8 cellular contexts compared by ENCODE assay signal in genomic region chr14:63543826-63544320, GRCh38. TPM values are rescaled to one million over a fixed set of nuclear protein-coding genes. Genes with fewer than 3 reads are reported as not detected.
DNase-seq lines count a peak whose midpoint lies in the region; ATAC-seq, FAIRE-seq and TF ChIP-seq lines count a peak whose summit lies in the region.

No MANE protein-coding gene starts in this region.

- H3K36me3 ChIP-seq in RWPE2 (ENCODE audit: low read depth), result peaks cover 17% of the 10 kb centered on the region
- H3K36me3 ChIP-seq in esophagus squamous epithelium, result peaks cover 0 to 16% (median 1%) of the 10 kb centered on the region in 3 donors
- peaks cover 0 to 7% (median 0%) of the 10 kb centered on the region in 3 donors for H3K36me3 ChIP-seq in pancreas

- TF ChIP-seq POLR2A in esophagus squamous epithelium (IDR thresholded peaks at IDR 0.05), result no peak

- DNase-seq in RWPE2 (ENCODE audit: low spot score), result no peak
- DNase-seq in esophagus squamous epithelium (lab: John Stamatoyannopoulos, UW), result no peak
- no peak for DNase-seq in pancreas
- DNase-seq in GM03348 (ENCODE audit: low spot score), result no peak
- DNase-seq in NCI-H2196 (lab: John Stamatoyannopoulos, UW; ENCODE audit: unreplicated experiment), result no peak

- ATAC-seq in GM18868 (IDR thresholded peaks at IDR 0.05; ENCODE audit: unreplicated experiment) (peak; percentile 27), HG02642 (IDR thresholded peaks at IDR 0.05; ENCODE audit: poor library complexity, unreplicated experiment) (peak; percentile 35), RWPE2 (ENCODE audit: low read depth) (no peak), pancreas (peak in 1 of 4 donors; percentile 1), HG03135 (IDR thresholded peaks at IDR 0.05; ENCODE audit: unreplicated experiment) (no peak)

- H3K4me3 ChIP-seq in RWPE2 (ENCODE audit: severe bottlenecking) (peak overlapping the region; percentile 88), esophagus squamous epithelium (peak overlapping the region; percentile 78 to 89 (median 86)), pancreas (peak overlapping the region; percentile 91 to 98 (median 96))

- intact Hi-C loops in esophagus squamous epithelium (cut with DNase I), result loop anchor here (10.0 kb wide), 1 partner anchor 81 kb away; no protein-coding TSS in a partner anchor
- intact Hi-C loops in pancreas (cut with DNase I), result loop anchor here in 1 of 3 donors (10.0 kb wide), 1 partner anchor 159 kb away; no protein-coding TSS in a partner anchor

- TF ChIP-seq CTCF in RWPE2 (IDR thresholded peaks at IDR 0.05; ENCODE audit: poor library complexity, severe bottlenecking), result no peak
- no peak for TF ChIP-seq CTCF in esophagus squamous epithelium (IDR thresholded peaks at IDR 0.05)
- no peak for TF ChIP-seq CTCF in pancreas (IDR thresholded peaks at IDR 0.05)

- H3K27ac ChIP-seq in RWPE2 (ENCODE audit: poor library complexity, severe bottlenecking) (peak overlapping the region; percentile 71), esophagus squamous epithelium (peak overlapping the region; percentile 91 to 97 (median 94)), pancreas (peak overlapping the region; percentile 30 to 94 (median 76))

- H3K27me3 ChIP-seq in RWPE2 (ENCODE audit: insufficient read depth, poor library complexity, severe bottlenecking) (no peaks in the 10 kb centered on the region), esophagus squamous epithelium (no peaks in the 10 kb centered on the region), pancreas (no peaks in the 10 kb centered on the region)

- 0% methylated on average over 17 to 18 of the region's 20 CpGs for WGBS in esophagus squamous epithelium, 2 donors
- 0% methylated on average over 20 of the region's 20 CpGs for WGBS in pancreas, 2 donors

- H3K9me3 ChIP-seq in RWPE2 (ENCODE audit: severe bottlenecking), result no peaks in the 10 kb centered on the region
- H3K9me3 ChIP-seq in esophagus squamous epithelium, result no peaks in the 10 kb centered on the region
- no peaks in the 10 kb centered on the region for H3K9me3 ChIP-seq in pancreas

- no peak for FAIRE-seq in pancreas (lab: Jason Lieb, UNC)

- H3K4me1 ChIP-seq in RWPE2 (ENCODE audit: insufficient read depth, poor library complexity, severe bottlenecking), result peaks cover 11% of the 10 kb centered on the region
- H3K4me1 ChIP-seq in esophagus squamous epithelium, result peaks cover 0 to 36% (median 14%) of the 10 kb centered on the region in 3 donors
- H3K4me1 ChIP-seq in pancreas, result peaks cover 0 to 11% (median 0%) of the 10 kb centered on the region in 3 donors

RNA-seq across cellular contexts. Expression of gene PPP2R5E, which starts 0.7 kb away (rescaled TPM):
- 10 to 100 TPM; 18.9 to 31.2 (median 26.0) TPM for total RNA-seq in esophagus squamous epithelium
- total RNA-seq in pancreas, result 10 to 100 TPM; 11.7 to 25.6 (median 16.2) TPM
- polyA plus RNA-seq in pancreas, result 1 to 10 TPM; 3.6 to 5.5 TPM

Comparison
In these comparisons a context has a peak if more than half of its experiments do, and no peak if none do; other contexts are left out.
1. ATAC-seq: peak in GM18868 (single experiment) and HG02642 (single experiment); none in RWPE2 (single experiment) and HG03135 (single experiment).
2. Peak in every context shown above with its lines, with median percentiles within 50 percentile points of each other: H3K27ac ChIP-seq and H3K4me3 ChIP-seq.